In the genomic region with DNA sequence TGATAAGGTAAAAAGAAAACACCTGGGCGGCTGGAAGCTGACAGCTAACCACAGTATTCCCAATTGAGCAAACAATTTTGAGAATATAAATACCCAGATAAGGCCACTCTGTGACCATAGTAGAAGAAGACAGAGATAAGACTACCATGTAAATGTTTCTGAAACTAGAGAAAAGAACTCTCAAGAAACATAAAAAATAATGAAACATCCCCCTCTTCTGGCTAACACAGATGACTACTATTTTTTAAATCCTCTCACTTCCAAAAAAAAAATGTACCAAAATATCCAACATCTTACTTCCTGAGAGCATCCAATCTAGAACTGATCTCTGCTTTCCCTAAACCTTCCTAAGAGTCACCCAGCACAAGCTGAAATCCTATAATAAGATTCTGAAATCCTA, we compare ENCODE assay signal across 9 cellular contexts.
DNase-seq lines count a peak whose midpoint lies in the region; ATAC-seq, FAIRE-seq and TF ChIP-seq lines count a peak whose summit lies in the region.
"Had no signal": no experiment of that assay in that cellular context is flagged by ENCODE, and none has a peak within 500 bp of the region (broad histone marks: within the 10 kb centered on the region; RNA-seq: fewer than 3 reads in every experiment).

No MANE protein-coding gene starts in this region.

- FAIRE-seq in HTR-8/SVneo (lab: Jason Lieb, UNC): no peak

- H3K36me3 Mint-ChIP-seq in CD4-positive, alpha-beta memory T cell: no peaks in the 10 kb centered on the region
- H3K36me3 Mint-ChIP-seq: activated naive CD8-positive, alpha-beta T cell had no signal

- H3K36me3 ChIP-seq in hepatocyte (replicated peaks; ENCODE audit: insufficient read depth, low read depth): no peaks in the 10 kb centered on the region
- H3K36me3 ChIP-seq in effector memory CD4-positive, alpha-beta T cell (ENCODE audit: control insufficient read depth, insufficient read depth, low read length): no peaks in the 10 kb centered on the region
- no peaks in the 10 kb centered on the region for H3K36me3 ChIP-seq in CD4-positive, alpha-beta memory T cell (ENCODE audit: insufficient read depth, low read length)

- H3K9me2 ChIP-seq in hepatocyte (replicated peaks; ENCODE audit: insufficient read depth): no peaks in the 10 kb centered on the region

- DNase-seq in AG09319 (ENCODE audit: extremely low read depth, low read depth): no peak
- peak; percentile 3 for DNase-seq in HTR-8/SVneo (ENCODE audit: insufficient read length, low spot score)
- peak; percentile 7 for DNase-seq in SHP77 treated with DMSO at 0.1 percent for 48 hours (lab: John Stamatoyannopoulos, UW)
- DNase-seq in hepatocyte (ENCODE audit: low spot score): peak; percentile 18
- no peak for DNase-seq in effector memory CD4-positive, alpha-beta T cell
- no peak for DNase-seq in CD4-positive, alpha-beta memory T cell

- H3K79me2 ChIP-seq in hepatocyte: no peaks in the 10 kb centered on the region

- ATAC-seq in HG03354 (IDR thresholded peaks at IDR 0.05; ENCODE audit: poor library complexity, severe bottlenecking, unreplicated experiment) (no peak), HG03159 (IDR thresholded peaks at IDR 0.05; ENCODE audit: unreplicated experiment) (no peak)

- no peaks in the 10 kb centered on the region for H3K27me3 ChIP-seq in hepatocyte
- no peaks in the 10 kb centered on the region for H3K27me3 ChIP-seq in effector memory CD4-positive, alpha-beta T cell (replicated peaks; ENCODE audit: control insufficient read depth, insufficient read depth, low read length, poor library complexity, severe bottlenecking)
- H3K27me3 ChIP-seq in CD4-positive, alpha-beta memory T cell (ENCODE audit: insufficient read depth, low read length): no peaks in the 10 kb centered on the region

- no peak overlapping the region for H3K27ac Mint-ChIP-seq in CD4-positive, alpha-beta memory T cell
- H3K27ac Mint-ChIP-seq: activated naive CD8-positive, alpha-beta T cell had no signal

- POLR2A ChIA-PET in CD4-positive, alpha-beta memory T cell (lab: Charles Lee; ENCODE audit: partially characterized antibody): no interaction called here

- CTCF ChIA-PET in CD4-positive, alpha-beta memory T cell (lab: Charles Lee; ENCODE audit: partially characterized antibody): interaction anchor here (2.4 to 7.1 kb wide), 2 partner anchors 112 to 650 kb away, joined by 4 to 68 read pairs; no protein-coding TSS in a partner anchor

- H3K4me3 ChIP-seq in hepatocyte: no peak overlapping the region
- H3K4me3 ChIP-seq in effector memory CD4-positive, alpha-beta T cell (ENCODE audit: insufficient read depth, low read depth, low read length, poor library complexity, severe bottlenecking): no peak overlapping the region
- no peak overlapping the region for H3K4me3 ChIP-seq in CD4-positive, alpha-beta memory T cell (ENCODE audit: low read length in 2 of 2)

- H3K27me3 Mint-ChIP-seq in CD4-positive, alpha-beta memory T cell: peaks cover 2 to 11% of the 10 kb centered on the region in 2 donors

- no peaks in the 10 kb centered on the region for H3K4me1 Mint-ChIP-seq in CD4-positive, alpha-beta memory T cell

- intact Hi-C loops in CD4-positive, alpha-beta memory T cell (cut with micrococcal nuclease): no loop called here

- no peaks in the 10 kb centered on the region for H3K4me1 ChIP-seq in hepatocyte (ENCODE audit: insufficient read depth)
- no peaks in the 10 kb centered on the region for H3K4me1 ChIP-seq in effector memory CD4-positive, alpha-beta T cell (ENCODE audit: control insufficient read depth, insufficient read depth, low read length, poor library complexity, severe bottlenecking)
- no peaks in the 10 kb centered on the region for H3K4me1 ChIP-seq in CD4-positive, alpha-beta memory T cell (ENCODE audit: insufficient read depth, low read length)

- no peaks in the 10 kb centered on the region for H3K9me3 ChIP-seq in hepatocyte (ENCODE audit: low read depth)
- no peaks in the 10 kb centered on the region for H3K9me3 ChIP-seq in effector memory CD4-positive, alpha-beta T cell (ENCODE audit: control insufficient read depth, low read length)
- H3K9me3 ChIP-seq in CD4-positive, alpha-beta memory T cell (ENCODE audit: control insufficient read depth in 1 of 2, low read length in 2 of 2): no peaks in the 10 kb centered on the region

- no peak overlapping the region for H3K27ac ChIP-seq in hepatocyte
- no peak overlapping the region for H3K27ac ChIP-seq in effector memory CD4-positive, alpha-beta T cell (ENCODE audit: insufficient read depth, low read length, poor library complexity, severe bottlenecking)
- H3K27ac ChIP-seq in CD4-positive, alpha-beta memory T cell (ENCODE audit: low read depth, low read length): no peak overlapping the region

- no peaks in the 10 kb centered on the region for H4K20me1 ChIP-seq in hepatocyte (ENCODE audit: insufficient read depth, poor library complexity, severe bottlenecking)

- no peak overlapping the region for H3K4me2 ChIP-seq in hepatocyte

- H3K9me3 Mint-ChIP-seq in CD4-positive, alpha-beta memory T cell: no peaks in the 10 kb centered on the region

- WGBS in hepatocyte (ENCODE audit: low lambda C conversion rate, missing lambda C conversion rate): 43% methylated on average over 1 of the region's 1 CpG

- H2AFZ ChIP-seq in hepatocyte: no peak overlapping the region

- H3K4me3 Mint-ChIP-seq in CD4-positive, alpha-beta memory T cell: no peak overlapping the region
- H3K4me3 Mint-ChIP-seq: activated naive CD8-positive, alpha-beta T cell had no signal

- peak; percentile 28 for TF ChIP-seq CTCF in AG09319 (IDR thresholded peaks at IDR 0.05; ENCODE audit: low read depth, low read length)
- peak; percentile 57 for TF ChIP-seq CTCF in hepatocyte (IDR thresholded peaks at IDR 0.05; ENCODE audit: poor library complexity)

Comparison
In these comparisons a context has a peak if more than half of its experiments do, and no peak if none do; other contexts are left out.
1. DNase-seq: peak in HTR-8/SVneo (single experiment), SHP77 treated with DMSO at 0.1 percent for 48 hours (single experiment) and hepatocyte (single experiment); none in AG09319 (single experiment), effector memory CD4-positive, alpha-beta T cell (0 of 3) and CD4-positive, alpha-beta memory T cell (0 of 5).